In genomic region chr17:81064746-81065475, GRCh38 we compare ENCODE assay signal across 11 cellular contexts. TPM values are rescaled to one million over a fixed set of nuclear protein-coding genes. Genes with fewer than 3 reads are reported as not detected.
DNase-seq lines count a peak whose midpoint lies in the region; ATAC-seq, FAIRE-seq and TF ChIP-seq lines count a peak whose summit lies in the region.
"Had no signal": no experiment of that assay in that cellular context is flagged by ENCODE, and none has a peak within 500 bp of the region (broad histone marks: within the 10 kb centered on the region; RNA-seq: fewer than 3 reads in every experiment).

No MANE protein-coding gene starts in this region.

- H3K27ac ChIP-seq in AG04450 (ENCODE audit: low read depth, low read length) (peak overlapping the region; percentile 47), SJCRH30 (peak overlapping the region; percentile 97), small intestine (ENCODE audit: low read depth in 1 of 2, low read length in 1 of 2) (no peak overlapping the region)
- H3K27ac ChIP-seq: BLaER1 treated with 17β-estradiol and CSF1 and Interleukin-3, amounts not matched to agents 10 nM and 100 nM had no signal

- H3K27ac Mint-ChIP-seq in neural crest cell (ENCODE audit: unreplicated experiment), result peak overlapping the region; percentile 67

- no peaks in the 10 kb centered on the region for H3K27me3 Mint-ChIP-seq in neural crest cell (ENCODE audit: low read depth)

- H3K9me3 Mint-ChIP-seq in neural crest cell, result no peaks in the 10 kb centered on the region

- POLR2A ChIA-PET in AG04450 (lab: Yijun Ruan, JAX), result interaction anchor here (1.9 kb wide), 1 partner anchor 16 kb away, joined by 4 read pairs; no protein-coding TSS in a partner anchor

- H3K27me3 ChIP-seq in AG04450 (ENCODE audit: control insufficient read depth, insufficient read depth, low read length) (no peaks in the 10 kb centered on the region), SJCRH30 (no peaks in the 10 kb centered on the region), small intestine (ENCODE audit: control insufficient read depth in 2 of 2, insufficient read depth in 2 of 2, low read length in 2 of 2) (no peaks in the 10 kb centered on the region)
- H3K27me3 ChIP-seq: Peyer's patch had no signal

- no peak for FAIRE-seq in small intestine (lab: Jason Lieb, UNC)

- H3K4me1 ChIP-seq in SJCRH30 (peaks cover 49% of the 10 kb centered on the region), small intestine (ENCODE audit: control insufficient read depth in 2 of 2, insufficient read depth in 1 of 2, low read depth in 1 of 2, low read length in 1 of 2) (no peaks in the 10 kb centered on the region)

- no peaks in the 10 kb centered on the region for H3K36me3 Mint-ChIP-seq in neural crest cell (ENCODE audit: low read depth)

- H3K4me3 ChIP-seq in AG04450 (ENCODE audit: low read depth, low read length) (no peak overlapping the region), SJCRH30 (peak overlapping the region; percentile 19), fibroblast of pulmonary artery (replicated peaks; ENCODE audit: low read depth, low read length) (no peak overlapping the region), small intestine (ENCODE audit: low read depth in 1 of 2, low read length in 2 of 2) (no peak overlapping the region)
- H3K4me3 ChIP-seq: BLaER1 treated with 17β-estradiol and CSF1 and Interleukin-3, amounts not matched to agents 10 nM and 100 nM; Peyer's patch had no signal

- no peak overlapping the region for H3K4me3 Mint-ChIP-seq in neural crest cell

- WGBS in small intestine, 3 donors, result 79 to 92% (median 84%) methylated on average over 14 to 17 of the region's 17 CpGs

- no peak for ATAC-seq in HG03442 (IDR thresholded peaks at IDR 0.05; ENCODE audit: unreplicated experiment)
- no peak for ATAC-seq in GM19397 (IDR thresholded peaks at IDR 0.05; ENCODE audit: unreplicated experiment)

- CTCF ChIA-PET in AG04450 (lab: Charles Lee), result interaction anchor here (2.0 kb wide), 1 partner anchor 37 kb away, joined by 5 read pairs; no protein-coding TSS in a partner anchor

- no peak for TF ChIP-seq CTCF in AG04450 (IDR thresholded peaks at IDR 0.05; ENCODE audit: low read depth, low read length)
- no peak for TF ChIP-seq CTCF in fibroblast of pulmonary artery (IDR thresholded peaks at IDR 0.05; ENCODE audit: low read length, missing control alignments)
- TF ChIP-seq CTCF in neural crest cell (conservative IDR thresholded peaks at IDR 0.05), result no peak

- H3K36me3 ChIP-seq in SJCRH30 (no peaks in the 10 kb centered on the region), small intestine (ENCODE audit: control insufficient read depth in 2 of 2, insufficient read depth in 2 of 2, low read length in 2 of 2) (no peaks in the 10 kb centered on the region)
- H3K36me3 ChIP-seq: BLaER1 treated with 17β-estradiol and CSF1 and Interleukin-3, amounts not matched to agents 10 nM and 100 nM; Peyer's patch had no signal

- H3K9me3 ChIP-seq in AG04450 (ENCODE audit: control insufficient read depth, insufficient read depth, low read length) (no peaks in the 10 kb centered on the region; the same call in 1 of the 2 replicates), SJCRH30 (replicated peaks) (no peaks in the 10 kb centered on the region), small intestine (ENCODE audit: control insufficient read depth, low read depth) (no peaks in the 10 kb centered on the region)
- H3K9me3 ChIP-seq: BLaER1 treated with 17β-estradiol and CSF1 and Interleukin-3, amounts not matched to agents 10 nM and 100 nM; Peyer's patch had no signal

- H3K4me1 Mint-ChIP-seq in neural crest cell, result peaks cover 23% of the 10 kb centered on the region

- DNase-seq in AG04450 (ENCODE audit: low read depth, low spot score), result no peak
- peak; percentile 90 to 95 for DNase-seq in SJCRH30
- DNase-seq in fibroblast of pulmonary artery (ENCODE audit: low read depth), result peak; percentile 62
- DNase-seq in neural crest cell (ENCODE audit: low read depth, low spot score), result no peak
- no peak for DNase-seq in small intestine
- no peak for DNase-seq in NCI-H2171 (lab: John Stamatoyannopoulos, UW)
- DNase-seq: activated CD4-positive, alpha-beta T cell treated with anti-CD3 and anti-CD28 coated beads for 4 hours had no signal

RNA-seq across cellular contexts. Expression of gene BAIAP2, which starts 30.0 kb away (rescaled TPM):
- polyA plus RNA-seq in AG04450 (2011; rRNA removed) (9.6 and 9.8 TPM in 2 replicates), small intestine (10 to 100 TPM in 1 of 3 donors, 1 to 10 TPM in 2; 1.8 to 14.5 (median 3.8) TPM)
- polyA minus RNA-seq in AG04450 (2011; rRNA and poly(A)+ RNA removed), result 8.2 and 11.4 TPM in 2 replicates
- total RNA-seq in SJCRH30 (2014; rRNA removed; shearing (Covaris generic)), result 22.1 and 26.0 TPM in 2 replicates
- total RNA-seq in neural crest cell, result 47.5 and 53.6 TPM in 2 replicates

Comparison
In these comparisons a context has a peak if more than half of its experiments do, and no peak if none do; other contexts are left out.
1. DNase-seq: peak in SJCRH30 (2 of 2) and fibroblast of pulmonary artery (single experiment); none in AG04450 (single experiment), neural crest cell (single experiment), small intestine (single experiment) and NCI-H2171 (single experiment).
2. H3K27ac ChIP-seq: peak in AG04450 (single experiment) and SJCRH30 (single experiment); none in small intestine (0 of 2).